ENCODE assay signal across 15 cellular contexts in the genomic region with DNA sequence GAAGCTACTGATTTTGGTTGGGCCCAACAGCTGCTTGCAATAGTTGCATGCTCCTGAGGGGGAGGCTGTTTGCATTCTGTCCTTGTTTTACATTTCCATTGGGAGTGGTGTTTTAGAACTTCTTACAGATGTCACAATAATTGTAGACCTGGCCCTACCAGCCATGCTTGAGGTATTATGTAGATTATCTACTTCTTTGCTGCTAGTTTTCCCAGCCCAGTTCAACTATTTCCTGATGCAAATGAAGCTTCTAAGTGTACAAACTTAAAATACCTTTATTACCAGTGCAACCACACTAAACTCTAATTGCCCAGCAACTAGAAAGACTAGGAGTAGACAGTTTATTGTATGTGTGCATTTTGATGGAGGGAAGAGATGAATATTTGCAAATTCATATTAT.
"Had no signal": no experiment of that assay in that cellular context is flagged by ENCODE, and none has a peak within 500 bp of the region (broad histone marks: within the 10 kb centered on the region; RNA-seq: fewer than 3 reads in every experiment).

No MANE protein-coding gene starts in this region.

- DNase-seq: activated CD4-positive, alpha-beta memory T cell treated with anti-CD3 and anti-CD28 coated beads, Interleukin-2, amount 10 ng/mL, durations not matched to agents 7 days and 5 days; activated CD4-positive, alpha-beta T cell treated with anti-CD3 and anti-CD28 coated beads for 36 hours; activated CD8-positive, alpha-beta memory T cell treated with anti-CD3 and anti-CD28 coated beads, Interleukin-2, amount 50 U/mL, for 4 hours; activated naive CD4-positive, alpha-beta T cell; aorta; colonic mucosa; effector CD8-positive, alpha-beta T cell; erythroblast; foreskin keratinocyte; left ventricle myocardium superior; ovary; T1000; tibial artery had no signal

- H3K27me3 ChIP-seq: colonic mucosa, foreskin keratinocyte, ovary, tibial artery had no signal

- ATAC-seq: activated CD4-positive, alpha-beta T cell treated with anti-CD3 and anti-CD28 coated beads for 36 hours; left ventricle myocardium superior had no signal

- H3K4me1 ChIP-seq: colonic mucosa had no signal

- H3K4me1 Mint-ChIP-seq: activated CD4-positive, alpha-beta memory T cell treated with anti-CD3 and anti-CD28 coated beads, Interleukin-2, amount 10 ng/mL, durations not matched to agents 7 days and 5 days; activated CD4-positive, alpha-beta T cell treated with anti-CD3 and anti-CD28 coated beads for 36 hours; neural crest cell had no signal

- H3K9me3 Mint-ChIP-seq: activated CD4-positive, alpha-beta memory T cell treated with anti-CD3 and anti-CD28 coated beads, Interleukin-2, amount 10 ng/mL, durations not matched to agents 7 days and 5 days had no signal

- H3K4me3 Mint-ChIP-seq: activated CD4-positive, alpha-beta memory T cell treated with anti-CD3 and anti-CD28 coated beads, Interleukin-2, amount 10 ng/mL, durations not matched to agents 7 days and 5 days; activated CD4-positive, alpha-beta T cell treated with anti-CD3 and anti-CD28 coated beads for 36 hours; neural crest cell had no signal

- H3K27ac ChIP-seq: colonic mucosa, foreskin keratinocyte, ovary, tibial artery, VCaP had no signal

- H3K36me3 ChIP-seq: colonic mucosa, ovary, tibial artery had no signal

- H3K27ac Mint-ChIP-seq: activated CD4-positive, alpha-beta memory T cell treated with anti-CD3 and anti-CD28 coated beads, Interleukin-2, amount 10 ng/mL, durations not matched to agents 7 days and 5 days; activated CD4-positive, alpha-beta T cell treated with anti-CD3 and anti-CD28 coated beads for 36 hours had no signal

- H3K4me3 ChIP-seq: colonic mucosa, ovary, tibial artery had no signal

- H3K9me3 ChIP-seq: colonic mucosa, ovary, tibial artery had no signal
